18 cellular contexts compared by ENCODE assay signal in genomic region chr3:157573780-157574378, GRCh38.
DNase-seq lines count a peak whose midpoint lies in the region; ATAC-seq and TF ChIP-seq lines count a peak whose summit lies in the region.
"Had no signal": no experiment of that assay in that cellular context is flagged by ENCODE, and none has a peak within 500 bp of the region (broad histone marks: within the 10 kb centered on the region; RNA-seq: fewer than 3 reads in every experiment).

No MANE protein-coding gene starts in this region.

- intact Hi-C loops in activated CD8-positive, alpha-beta T cell treated with anti-CD3 and anti-CD28 coated beads for 36 hours (cut with micrococcal nuclease) = no loop called here

- no peak for TF ChIP-seq CTCF in astrocyte of the spinal cord (IDR thresholded peaks at IDR 0.05; ENCODE audit: low read depth, low read length)
- TF ChIP-seq CTCF in activated CD8-positive, alpha-beta T cell treated with anti-CD3 and anti-CD28 coated beads for 36 hours (IDR thresholded peaks at IDR 0.05) = no peak

- ATAC-seq in HG03097 (IDR thresholded peaks at IDR 0.05; ENCODE audit: low FRiP score, unreplicated experiment) = peak; percentile 53
- ATAC-seq in activated CD8-positive, alpha-beta T cell treated with anti-CD3 and anti-CD28 coated beads for 36 hours = no peak
- ATAC-seq: Panc1; stimulated activated naive B cell treated with anti-CD40 and anti-IgM and Interleukin-4, amounts not matched to agents 10 μg/mL and 1 μg/mL and 100 μg/mL, for 72 hours had no signal

- no peak overlapping the region for H3K4me3 Mint-ChIP-seq in activated CD8-positive, alpha-beta T cell treated with anti-CD3 and anti-CD28 coated beads for 36 hours
- H3K4me3 Mint-ChIP-seq: CD4-positive, alpha-beta T cell; stimulated activated naive B cell treated with anti-CD40 and anti-IgM and Interleukin-4, amounts not matched to agents 10 μg/mL and 1 μg/mL and 100 μg/mL, for 72 hours had no signal

- H3K27me3 Mint-ChIP-seq in activated CD8-positive, alpha-beta T cell treated with anti-CD3 and anti-CD28 coated beads for 36 hours = peaks cover 10% of the 10 kb centered on the region

- H3K36me3 Mint-ChIP-seq in activated CD8-positive, alpha-beta T cell treated with anti-CD3 and anti-CD28 coated beads for 36 hours (ENCODE audit: low read depth) = no peaks in the 10 kb centered on the region
- H3K36me3 Mint-ChIP-seq: stimulated activated naive B cell treated with anti-CD40 and anti-IgM and Interleukin-4, amounts not matched to agents 10 μg/mL and 1 μg/mL and 100 μg/mL, for 72 hours had no signal

- no peaks in the 10 kb centered on the region for H3K4me1 Mint-ChIP-seq in activated CD8-positive, alpha-beta T cell treated with anti-CD3 and anti-CD28 coated beads for 36 hours (ENCODE audit: low read depth)
- H3K4me1 Mint-ChIP-seq: stimulated activated naive B cell treated with anti-CD40 and anti-IgM and Interleukin-4, amounts not matched to agents 10 μg/mL and 1 μg/mL and 100 μg/mL, for 72 hours had no signal

- CTCF ChIA-PET in activated CD8-positive, alpha-beta T cell treated with anti-CD3 and anti-CD28 coated beads for 36 hours (lab: Charles Lee) = interaction anchor here (1.0 to 3.8 kb wide), 7 partner anchors 8 to 62 kb away, joined by 3 to 105 read pairs (median 6); no protein-coding TSS in a partner anchor

- POLR2A ChIA-PET in activated CD8-positive, alpha-beta T cell treated with anti-CD3 and anti-CD28 coated beads for 36 hours (lab: Charles Lee) = no interaction called here

- in situ Hi-C loops in Caki2 (cut with HindIII; ENCODE audit: low pct_unique_long_range_greater_than_20kb, low sequenced_read_pairs) (no loop called here), astrocyte of the spinal cord (cut with HindIII; ENCODE audit: low sequenced_read_pairs) (no loop called here)

- DNase-seq in Caki2 (ENCODE audit: low read depth) (peak; percentile 53), astrocyte of the spinal cord (ENCODE audit: low read depth, low spot score) (peak; percentile 17), kidney tubule cell (ENCODE audit: low spot score) (peak; percentile 80), SKM-1 treated with dmso at 0.1 percent for 144 hours (lab: John Stamatoyannopoulos, UW; ENCODE audit: unreplicated experiment) (no peak), activated T-cell treated with anti-CD3 and anti-CD28 coated beads for 4 hours (no peak), MV-4-11 (lab: John Stamatoyannopoulos, UW) (no peak)
- DNase-seq in activated CD8-positive, alpha-beta T cell treated with anti-CD3 and anti-CD28 coated beads for 36 hours = no peak
- DNase-seq: activated gamma-delta T cell; CD4-positive, alpha-beta T cell; GDM1; heart right ventricle; NCI-H187; NCI-H524; stimulated activated naive B cell treated with anti-CD40 and anti-IgM and Interleukin-4, amounts not matched to agents 10 μg/mL and 1 μg/mL and 100 μg/mL, for 72 hours; SW 1271 had no signal

- no peaks in the 10 kb centered on the region for H3K9me3 Mint-ChIP-seq in activated CD8-positive, alpha-beta T cell treated with anti-CD3 and anti-CD28 coated beads for 36 hours
- H3K9me3 Mint-ChIP-seq: CD4-positive, alpha-beta T cell; stimulated activated naive B cell treated with anti-CD40 and anti-IgM and Interleukin-4, amounts not matched to agents 10 μg/mL and 1 μg/mL and 100 μg/mL, for 72 hours had no signal

- H3K27ac Mint-ChIP-seq in activated CD8-positive, alpha-beta T cell treated with anti-CD3 and anti-CD28 coated beads for 36 hours = no peak overlapping the region
- H3K27ac Mint-ChIP-seq: CD4-positive, alpha-beta T cell; stimulated activated naive B cell treated with anti-CD40 and anti-IgM and Interleukin-4, amounts not matched to agents 10 μg/mL and 1 μg/mL and 100 μg/mL, for 72 hours had no signal

- H3K4me3 ChIP-seq in astrocyte of the spinal cord (ENCODE audit: low read depth, low read length) = no peak overlapping the region
- H3K4me3 ChIP-seq: ascending aorta, heart right ventricle had no signal

Comparison
In these comparisons a context has a peak if more than half of its experiments do, and no peak if none do; other contexts are left out.
1. DNase-seq: peak in Caki2 (single experiment), astrocyte of the spinal cord (single experiment) and kidney tubule cell (single experiment); none in SKM-1 treated with dmso at 0.1 percent for 144 hours (single experiment), activated T-cell treated with anti-CD3 and anti-CD28 coated beads for 4 hours (single experiment), activated CD8-positive, alpha-beta T cell treated with anti-CD3 and anti-CD28 coated beads for 36 hours (single experiment) and MV-4-11 (single experiment).